In genomic region chr15:51829360-51830278, GRCh38 we compare ENCODE assay signal across 8 cellular contexts. TPM values are rescaled to one million over a fixed set of nuclear protein-coding genes. Genes with fewer than 3 reads are reported as not detected.
DNase-seq lines count a peak whose midpoint lies in the region; FAIRE-seq and TF ChIP-seq lines count a peak whose summit lies in the region.

TMOD3 (plus strand) TSS chr15:51829653; CDS start chr15:51862885, 33,232 bp downstream.

- DNase-seq in ELR (ENCODE audit: low read depth) = peak; percentile 90
- DNase-seq in H54 (ENCODE audit: insufficient read length, low spot score) = peak; percentile 44
- DNase-seq in LoVo (ENCODE audit: low spot score) = peak; percentile 92
- DNase-seq in SK-MEL-5 (ENCODE audit: low read depth, low spot score) = peak; percentile 90
- DNase-seq in activated naive CD4-positive, alpha-beta T cell treated with Interleukin-2 at 50 U/mL for 16 hours = peak; percentile 93
- peak; percentile 78 for DNase-seq in foreskin melanocyte
- DNase-seq in stromal cell of bone marrow (ENCODE audit: low read depth) = peak; percentile 70

- no peaks in the 10 kb centered on the region for H3K27me3 ChIP-seq in neuron (ENCODE audit: insufficient read depth, low read length)

- no peaks in the 10 kb centered on the region for H3K36me3 ChIP-seq in neuron (ENCODE audit: insufficient read depth, low read length)

- H2AFZ ChIP-seq in neuron (ENCODE audit: low read depth, low read length) = peak within 1 kb of the TSS; percentile 78

- H3K4me1 ChIP-seq in neuron (ENCODE audit: insufficient read depth, low read length) = peaks cover 21% of the 10 kb centered on the region

- H3K4me3 ChIP-seq in neuron (ENCODE audit: low read length) = peak within 1 kb of the TSS; percentile 64

- in situ Hi-C loops in SK-MEL-5 (cut with HindIII; ENCODE audit: low pct_unique_long_range_greater_than_20kb, low sequenced_read_pairs) = no loop called here

- H3K9me3 ChIP-seq in neuron (ENCODE audit: low read length) = no peaks in the 10 kb centered on the region

- FAIRE-seq in H54 (lab: Jason Lieb, UNC) = no peak

- TF ChIP-seq POLR2A in H54 (IDR thresholded peaks at IDR 0.05; ENCODE audit: low read depth, low read length) = peak; percentile 95

RNA-seq across cellular contexts. Expression of gene TMOD3, which starts in this region (rescaled TPM):
- 19.3 and 26.2 TPM in 2 replicates for total RNA-seq in SK-MEL-5 (2014; rRNA removed; shearing (Covaris generic))
- polyA plus RNA-seq in SK-MEL-5 (2015; cell fraction: cytosol; rRNA removed) = 10.3 and 14.3 TPM in 2 replicates
- polyA plus RNA-seq in SK-MEL-5 (2015; cell fraction: nucleus; rRNA removed) = 4.8 and 8.3 TPM in 2 replicates

Comparison
In these comparisons a context has a peak if more than half of its experiments do, and no peak if none do; other contexts are left out.
1. Peak in every context shown above with its lines: DNase-seq and H3K4me3 ChIP-seq.